ENCODE assay signal across 28 cellular contexts in the genomic region with DNA sequence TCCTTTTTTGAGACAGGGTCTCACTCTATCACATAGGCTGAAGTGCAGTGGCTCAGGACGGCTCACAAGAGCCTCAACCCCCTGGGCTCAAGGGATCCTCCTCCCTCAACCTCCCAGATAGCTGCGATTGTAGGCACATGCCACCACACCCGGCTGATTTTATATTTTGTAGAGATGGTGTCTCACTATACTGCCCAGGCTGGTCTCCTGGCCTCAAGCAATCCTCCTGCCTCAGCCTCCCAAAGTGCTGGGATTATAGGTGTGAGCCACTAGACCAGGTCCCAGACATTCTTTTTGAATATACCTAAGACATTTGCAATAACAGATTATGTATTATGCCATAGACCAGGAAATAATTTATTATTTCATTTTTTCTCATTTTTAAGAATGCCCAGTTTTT.
"Had no signal": no experiment of that assay in that cellular context is flagged by ENCODE, and none has a peak within 500 bp of the region (broad histone marks: within the 10 kb centered on the region; RNA-seq: fewer than 3 reads in every experiment).

No MANE protein-coding gene starts in this region.

- DNase-seq: stimulated activated CD4-positive, alpha-beta T cell treated with anti-CD3 and anti-CD28 coated beads, Interleukin-2, amount 100 ng/mL, for 48 hours; stimulated activated CD4-positive, alpha-beta T cell treated with anti-CD3 and anti-CD28 coated beads, Interleukin-4, amount 100 ng/mL, for 1 hour; stimulated activated CD4-positive, alpha-beta T cell treated with anti-CD3 and anti-CD28 coated beads, Interleukin-4, amount 100 ng/mL, for 24 hours; stimulated activated CD4-positive, alpha-beta T cell treated with anti-CD3 and anti-CD28 coated beads, Interleukin-4, amount 100 ng/mL, for 4 hours; stimulated activated CD8-positive, alpha-beta memory T cell treated with anti-CD3 and anti-CD28 coated beads, Interleukin-4, amount 100 ng/mL, for 48 hours; stimulated activated naive B cell treated with anti-CD40 and anti-IgM and Interleukin-4, amounts not matched to agents 10 μg/mL and 1 μg/mL and 100 μg/mL, for 72 hours; stimulated activated naive CD4-positive, alpha-beta T cell; stimulated activated naive CD4-positive, alpha-beta T cell treated with Interleukin-2 at 50 U/mL for 16 hours; stimulated activated naive CD8-positive, alpha-beta T cell treated with anti-CD3 and anti-CD28 coated beads, Interleukin-15, amount 100 ng/mL, for 72 hours; stimulated activated naive CD8-positive, alpha-beta T cell treated with anti-CD3 and anti-CD28 coated beads, Interleukin-15, Interleukin-2, amounts not matched to agents 100 U/mL and 50 U/mL, for 24 hours; stomach; substantia nigra; testis; thyroid gland; tibial artery; transverse colon; upper lobe of left lung; upper lobe of right lung; uterus had no signal

- H3K9me3 Mint-ChIP-seq: stimulated activated memory B cell treated with anti-CD40 and anti-IgM and Interleukin-4, amounts not matched to agents 10 μg/mL and 1 μg/mL and 100 μg/mL, for 72 hours; stimulated activated naive B cell treated with anti-CD40 and anti-IgM and Interleukin-4, amounts not matched to agents 10 μg/mL and 1 μg/mL and 100 μg/mL, for 72 hours; stimulated activated naive CD8-positive, alpha-beta T cell treated with anti-CD3 and anti-CD28 coated beads, Interleukin-15, Interleukin-2, amounts not matched to agents 100 ng/mL and 50 ng/mL, for 24 hours had no signal

- H3K27ac Mint-ChIP-seq: stimulated activated effector memory CD8-positive, alpha-beta T cell treated with anti-CD3 and anti-CD28 coated beads, Interleukin-12 subunit alpha, Interleukin-12 subunit beta, amount 100 ng/mL, for 72 hours; stimulated activated memory B cell treated with anti-CD40 and anti-IgM and Interleukin-4, amounts not matched to agents 10 μg/mL and 1 μg/mL and 100 μg/mL, for 72 hours; stimulated activated naive B cell treated with anti-CD40 and anti-IgM and Interleukin-4, amounts not matched to agents 10 μg/mL and 1 μg/mL and 100 μg/mL, for 72 hours; stimulated activated naive CD8-positive, alpha-beta T cell treated with anti-CD3 and anti-CD28 coated beads, Interleukin-15, amount 100 ng/mL, for 72 hours; stimulated activated naive CD8-positive, alpha-beta T cell treated with anti-CD3 and anti-CD28 coated beads, Interleukin-15, Interleukin-2, amounts not matched to agents 100 ng/mL and 50 ng/mL, for 24 hours; type B pancreatic cell had no signal

- ATAC-seq: stimulated activated effector memory CD8-positive, alpha-beta T cell treated with anti-CD3 and anti-CD28 coated beads, Interleukin-12 subunit alpha, Interleukin-12 subunit beta, amount 100 ng/mL, for 72 hours; stimulated activated memory B cell treated with anti-CD40 and anti-IgM and Interleukin-4, amounts not matched to agents 10 μg/mL and 1 μg/mL and 100 μg/mL, for 72 hours; stimulated activated naive B cell treated with anti-CD40 and anti-IgM and Interleukin-4, amounts not matched to agents 10 μg/mL and 1 μg/mL and 100 μg/mL, for 72 hours; stimulated activated naive CD8-positive, alpha-beta T cell treated with anti-CD3 and anti-CD28 coated beads, Interleukin-15, amount 100 ng/mL, for 72 hours; stimulated activated naive CD8-positive, alpha-beta T cell treated with anti-CD3 and anti-CD28 coated beads, Interleukin-15, Interleukin-2, amounts not matched to agents 100 U/mL and 50 U/mL, for 24 hours; upper lobe of right lung had no signal

- H3K27me3 Mint-ChIP-seq: stimulated activated naive CD8-positive, alpha-beta T cell treated with anti-CD3 and anti-CD28 coated beads, Interleukin-15, amount 100 ng/mL, for 72 hours; type B pancreatic cell had no signal

- H3K27ac ChIP-seq: stomach, suprapubic skin, testis, thoracic aorta, thyroid gland, tibial artery, tibial nerve, transverse colon, upper lobe of left lung, upper lobe of right lung, uterus, vagina had no signal

- H3K36me3 Mint-ChIP-seq: stimulated activated effector memory CD8-positive, alpha-beta T cell treated with anti-CD3 and anti-CD28 coated beads, Interleukin-12 subunit alpha, Interleukin-12 subunit beta, amount 100 ng/mL, for 72 hours; stimulated activated memory B cell treated with anti-CD40 and anti-IgM and Interleukin-4, amounts not matched to agents 10 μg/mL and 1 μg/mL and 100 μg/mL, for 72 hours; stimulated activated naive B cell treated with anti-CD40 and anti-IgM and Interleukin-4, amounts not matched to agents 10 μg/mL and 1 μg/mL and 100 μg/mL, for 72 hours; type B pancreatic cell had no signal

- H3K9me3 ChIP-seq: stomach, suprapubic skin, testis, thoracic aorta, thyroid gland, tibial artery, tibial nerve, transverse colon, upper lobe of left lung, upper lobe of right lung, uterus, vagina had no signal

- H3K36me3 ChIP-seq: stomach, suprapubic skin, thoracic aorta, thyroid gland, tibial artery, tibial nerve, transverse colon, upper lobe of left lung, upper lobe of right lung, uterus, vagina had no signal

- H3K4me1 Mint-ChIP-seq: stimulated activated memory B cell treated with anti-CD40 and anti-IgM and Interleukin-4, amounts not matched to agents 10 μg/mL and 1 μg/mL and 100 μg/mL, for 72 hours had no signal

- H3K4me1 ChIP-seq: stomach, suprapubic skin, testis, thyroid gland, tibial artery, tibial nerve, transverse colon, upper lobe of left lung, upper lobe of right lung, uterus, vagina had no signal

- FAIRE-seq: urothelium cell line had no signal

- H3K27me3 ChIP-seq: stomach, suprapubic skin, testis, thyroid gland, tibial artery, tibial nerve, transverse colon, upper lobe of left lung, upper lobe of right lung, uterus, vagina had no signal

- H3K4me3 Mint-ChIP-seq: stimulated activated effector memory CD8-positive, alpha-beta T cell treated with anti-CD3 and anti-CD28 coated beads, Interleukin-12 subunit alpha, Interleukin-12 subunit beta, amount 100 ng/mL, for 72 hours; stimulated activated memory B cell treated with anti-CD40 and anti-IgM and Interleukin-4, amounts not matched to agents 10 μg/mL and 1 μg/mL and 100 μg/mL, for 72 hours; stimulated activated naive B cell treated with anti-CD40 and anti-IgM and Interleukin-4, amounts not matched to agents 10 μg/mL and 1 μg/mL and 100 μg/mL, for 72 hours; stimulated activated naive CD8-positive, alpha-beta T cell treated with anti-CD3 and anti-CD28 coated beads, Interleukin-15, amount 100 ng/mL, for 72 hours; stimulated activated naive CD8-positive, alpha-beta T cell treated with anti-CD3 and anti-CD28 coated beads, Interleukin-15, Interleukin-2, amounts not matched to agents 100 ng/mL and 50 ng/mL, for 24 hours; type B pancreatic cell had no signal

- H3K4me3 ChIP-seq: stomach, suprapubic skin, testis, thoracic aorta, thyroid gland, tibial artery, tibial nerve, transverse colon, upper lobe of left lung, upper lobe of right lung, uterus, vagina had no signal
